8 cellular contexts compared by ENCODE assay signal in the genomic region with DNA sequence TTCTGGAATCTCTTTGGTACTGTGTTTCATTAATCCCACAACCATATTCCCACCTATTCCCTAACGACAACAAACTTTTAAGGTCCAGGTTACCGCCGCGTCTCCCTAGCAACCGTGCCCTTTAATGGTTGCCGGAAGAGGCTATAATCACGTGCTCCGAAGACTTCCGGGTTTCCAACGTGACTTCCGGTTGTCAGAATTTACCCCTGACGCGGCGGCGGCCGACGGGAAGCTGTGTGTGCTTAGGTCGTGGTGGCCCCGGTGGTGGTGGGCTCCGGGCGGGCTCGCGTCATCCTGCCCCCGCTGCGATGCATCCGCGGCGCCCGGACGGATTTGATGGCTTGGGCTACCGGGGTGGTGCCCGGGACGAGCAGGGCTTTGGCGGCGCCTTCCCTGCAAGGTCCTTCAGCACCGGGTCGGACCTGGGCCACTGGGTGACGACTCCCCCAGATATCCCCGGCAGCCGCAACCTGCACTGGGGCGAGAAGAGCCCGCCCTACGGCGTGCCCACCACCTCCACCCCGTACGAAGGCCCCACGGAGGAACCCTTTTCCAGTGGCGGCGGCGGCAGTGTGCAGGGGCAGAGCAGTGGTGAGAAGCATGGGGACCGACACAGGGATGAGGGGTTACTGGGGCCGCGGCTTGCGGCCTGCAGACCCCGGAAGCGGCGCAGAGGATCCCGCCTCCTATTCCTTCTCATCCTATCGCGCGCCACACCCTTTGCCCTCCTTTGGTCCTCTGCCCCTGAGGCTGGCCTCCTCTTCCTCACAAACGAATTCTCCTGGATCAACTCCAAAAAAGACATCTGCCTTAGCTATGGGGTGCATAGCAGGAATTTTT. TPM values are rescaled to one million over a fixed set of nuclear protein-coding genes. Genes with fewer than 3 reads are reported as not detected.
DNase-seq lines count a peak whose midpoint lies in the region; ATAC-seq and TF ChIP-seq lines count a peak whose summit lies in the region.

A gene (plus strand): TSS at position 196 of the 840 bp plus-strand sequence. CDS start 113 bp downstream, at position 309.

- H3K27me3 ChIP-seq in BLaER1 treated with 17β-estradiol and CSF1 and Interleukin-3, amounts not matched to agents 10 nM and 100 nM = no peaks in the 10 kb centered on the region
- H3K27me3 ChIP-seq in dorsolateral prefrontal cortex = no peaks in the 10 kb centered on the region
- H3K27me3 ChIP-seq in liver (ENCODE audit: control insufficient read depth in 4 of 4, insufficient read depth in 4 of 4, low read length in 3 of 4) = no peaks in the 10 kb centered on the region

- peaks cover 10 to 37% (median 27%) of the 10 kb centered on the region in 10 experiments; a peak in 19 of 20 replicates for H3K4me1 ChIP-seq in BLaER1 treated with 17β-estradiol and CSF1 and Interleukin-3, amounts not matched to agents 10 nM and 100 nM
- H3K4me1 ChIP-seq in liver (ENCODE audit: control insufficient read depth in 4 of 4, insufficient read depth in 4 of 4, low read length in 3 of 4) = peaks cover 0 to 16% (median 7%) of the 10 kb centered on the region in 4 donors

- no peak for TF ChIP-seq RAD21 in liver (IDR thresholded peaks at IDR 0.05)

- peaks cover 0 to 7% (median 0%) of the 10 kb centered on the region in 11 experiments; a peak in 4 of 22 replicates for H4K20me1 ChIP-seq in BLaER1 treated with 17β-estradiol and CSF1 and Interleukin-3, amounts not matched to agents 10 nM and 100 nM

- peak within 1 kb of the TSS; percentile 82 to 91 (median 85) for H3K4me2 ChIP-seq in BLaER1 treated with 17β-estradiol and CSF1 and Interleukin-3, amounts not matched to agents 10 nM and 100 nM

- peaks cover 0 to 32% (median 1%) of the 10 kb centered on the region in 11 experiments; a peak in 7 of 22 replicates for H3K36me3 ChIP-seq in BLaER1 treated with 17β-estradiol and CSF1 and Interleukin-3, amounts not matched to agents 10 nM and 100 nM
- no peaks in the 10 kb centered on the region for H3K36me3 ChIP-seq in liver (ENCODE audit: control insufficient read depth in 4 of 4, insufficient read depth in 3 of 4, low read depth in 1 of 4, low read length in 3 of 4)

- H3K9me3 ChIP-seq in BLaER1 treated with 17β-estradiol and CSF1 and Interleukin-3, amounts not matched to agents 10 nM and 100 nM (replicated peaks in 1 of 11) = no peaks in the 10 kb centered on the region
- no peaks in the 10 kb centered on the region for H3K9me3 ChIP-seq in liver (ENCODE audit: control insufficient read depth in 4 of 4, low read length in 3 of 4)

- peak within 1 kb of the TSS; percentile 85 to 96 (median 92) for H3K9ac ChIP-seq in BLaER1 treated with 17β-estradiol and CSF1 and Interleukin-3, amounts not matched to agents 10 nM and 100 nM
- H3K9ac ChIP-seq in liver (ENCODE audit: low read depth in 1 of 2, low read length in 2 of 2) = peak within 1 kb of the TSS; percentile 55 to 96

- peak in 18 of 56 donors; percentile 6 to 47 (median 22) for TF ChIP-seq CTCF in dorsolateral prefrontal cortex (IDR thresholded peaks at IDR 0.05 in 54 of 56, conservative IDR thresholded peaks at IDR 0.05 in 2 of 56; ENCODE audit: low read depth in 1 of 56, partially characterized antibody in 56 of 56)
- TF ChIP-seq CTCF in liver (IDR thresholded peaks at IDR 0.05; ENCODE audit: low read depth, low read length, missing input control) = no peak

- peak within 1 kb of the TSS; percentile 84 to 97 (median 93) for H3K27ac ChIP-seq in BLaER1 treated with 17β-estradiol and CSF1 and Interleukin-3, amounts not matched to agents 10 nM and 100 nM
- H3K27ac ChIP-seq in dorsolateral prefrontal cortex (peak within 1 kb of the TSS; percentile 24 to 94 (median 85)), liver (ENCODE audit: low read depth in 1 of 2, low read length in 2 of 2) (peak within 1 kb of the TSS; percentile 88 to 89)

- under 1% methylated on average over 62 of the region's 62 CpGs for WGBS in liver

- intact Hi-C loops in dorsolateral prefrontal cortex (cut with DNase I) = loop anchor here in 1 of 2 donors (5.0 to 10.0 kb wide), 2 partner anchors 353 to 1044 kb away; a partner anchor contains a TSS

- ATAC-seq in GM19328 (IDR thresholded peaks at IDR 0.05; ENCODE audit: unreplicated experiment) (peak; percentile 98), HG03520 (IDR thresholded peaks at IDR 0.05; ENCODE audit: unreplicated experiment) (peak; percentile 94)

- peak within 1 kb of the TSS; percentile 74 to 97 (median 88) for H3K4me3 ChIP-seq in BLaER1 treated with 17β-estradiol and CSF1 and Interleukin-3, amounts not matched to agents 10 nM and 100 nM
- H3K4me3 ChIP-seq in dorsolateral prefrontal cortex (peak within 1 kb of the TSS; percentile 70 to 100 (median 95)), liver (ENCODE audit: low read depth in 1 of 3, low read length in 3 of 3) (peak within 1 kb of the TSS; percentile 96 to 99 (median 97))

- DNase-seq in NCI-H748 (lab: John Stamatoyannopoulos, UW; ENCODE audit: unreplicated experiment) (peak; percentile 93), dorsolateral prefrontal cortex (peak; percentile 77 to 91 (median 86))
- DNase-seq in activated CD4-positive, alpha-beta T cell treated with anti-CD3 and anti-CD28 coated beads, Interleukin-2, amount 50 U/mL, for 48 hours = peak; percentile 83 to 88
- peak; percentile 78 to 84 for DNase-seq in stimulated activated CD4-positive, alpha-beta T cell treated with anti-CD3 and anti-CD28 coated beads, Interleukin-4, amount 100 ng/mL, for 4 hours

TF ChIP-seq in liver, 16 proteins besides CTCF, POLR2A, EP300 and RAD21:
- no peak for TF ChIP-seq FOXA1 (IDR thresholded peaks at IDR 0.05)
- TF ChIP-seq, protein P1, sequence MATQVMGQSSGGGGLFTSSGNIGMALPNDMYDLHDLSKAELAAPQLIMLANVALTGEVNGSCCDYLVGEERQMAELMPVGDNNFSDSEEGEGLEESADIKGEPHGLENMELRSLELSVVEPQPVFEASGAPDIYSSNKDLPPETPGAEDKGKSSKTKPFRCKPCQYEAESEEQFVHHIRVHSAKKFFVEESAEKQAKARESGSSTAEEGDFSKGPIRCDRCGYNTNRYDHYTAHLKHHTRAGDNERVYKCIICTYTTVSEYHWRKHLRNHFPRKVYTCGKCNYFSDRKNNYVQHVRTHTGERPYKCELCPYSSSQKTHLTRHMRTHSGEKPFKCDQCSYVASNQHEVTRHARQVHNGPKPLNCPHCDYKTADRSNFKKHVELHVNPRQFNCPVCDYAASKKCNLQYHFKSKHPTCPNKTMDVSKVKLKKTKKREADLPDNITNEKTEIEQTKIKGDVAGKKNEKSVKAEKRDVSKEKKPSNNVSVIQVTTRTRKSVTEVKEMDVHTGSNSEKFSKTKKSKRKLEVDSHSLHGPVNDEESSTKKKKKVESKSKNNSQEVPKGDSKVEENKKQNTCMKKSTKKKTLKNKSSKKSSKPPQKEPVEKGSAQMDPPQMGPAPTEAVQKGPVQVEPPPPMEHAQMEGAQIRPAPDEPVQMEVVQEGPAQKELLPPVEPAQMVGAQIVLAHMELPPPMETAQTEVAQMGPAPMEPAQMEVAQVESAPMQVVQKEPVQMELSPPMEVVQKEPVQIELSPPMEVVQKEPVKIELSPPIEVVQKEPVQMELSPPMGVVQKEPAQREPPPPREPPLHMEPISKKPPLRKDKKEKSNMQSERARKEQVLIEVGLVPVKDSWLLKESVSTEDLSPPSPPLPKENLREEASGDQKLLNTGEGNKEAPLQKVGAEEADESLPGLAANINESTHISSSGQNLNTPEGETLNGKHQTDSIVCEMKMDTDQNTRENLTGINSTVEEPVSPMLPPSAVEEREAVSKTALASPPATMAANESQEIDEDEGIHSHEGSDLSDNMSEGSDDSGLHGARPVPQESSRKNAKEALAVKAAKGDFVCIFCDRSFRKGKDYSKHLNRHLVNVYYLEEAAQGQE (IDR thresholded peaks at IDR 0.05) = peak; percentile 18
- no peak for TF ChIP-seq JUND (IDR thresholded peaks at IDR 0.05)
- peak; percentile 95 to 98 for TF ChIP-seq GABPA (IDR thresholded peaks at IDR 0.05 in 1 of 2, conservative IDR thresholded peaks at IDR 0.05 in 1 of 2)
- peak in 1 of 2 donors; percentile 37 for TF ChIP-seq EGR1 (IDR thresholded peaks at IDR 0.05; ENCODE audit: low read depth in 2 of 2)
- TF ChIP-seq, protein P2, sequence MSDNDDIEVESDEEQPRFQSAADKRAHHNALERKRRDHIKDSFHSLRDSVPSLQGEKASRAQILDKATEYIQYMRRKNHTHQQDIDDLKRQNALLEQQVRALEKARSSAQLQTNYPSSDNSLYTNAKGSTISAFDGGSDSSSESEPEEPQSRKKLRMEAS (IDR thresholded peaks at IDR 0.05) = no peak
- TF ChIP-seq RXRA (IDR thresholded peaks at IDR 0.05) = peak; percentile 10 to 40
- TF ChIP-seq YY1 (IDR thresholded peaks at IDR 0.05) = peak; percentile 96
- no peak for TF ChIP-seq SP1 (IDR thresholded peaks at IDR 0.05)

RNA-seq across cellular contexts. Expression of the gene that starts here (rescaled TPM):
- total RNA-seq in dorsolateral prefrontal cortex (10 to 100 TPM; 35.6 to 89.0 (median 71.8) TPM), liver (10 to 100 TPM; 42.3 to 54.5 TPM)
- polyA plus RNA-seq in liver = 10 to 100 TPM; 18.6 to 19.0 TPM

Comparison
In these comparisons a context has a peak if more than half of its experiments do, and no peak if none do; other contexts are left out.
1. Peak in every context shown above with its lines: DNase-seq, ATAC-seq, H3K4me3 ChIP-seq and H3K27ac ChIP-seq.